ENCODE assay signal across 18 cellular contexts in genomic region chr9:137432687-137433348, GRCh38. TPM values are rescaled to one million over a fixed set of nuclear protein-coding genes. Genes with fewer than 3 reads are reported as not detected.
"Had no signal": no experiment of that assay in that cellular context is flagged by ENCODE, and none has a peak within 500 bp of the region (broad histone marks: within the 10 kb centered on the region; RNA-seq: fewer than 3 reads in every experiment).

No MANE protein-coding gene starts in this region.

- H3K36me3 Mint-ChIP-seq: activated naive CD8-positive, alpha-beta T cell treated with anti-CD3 and anti-CD28 coated beads for 36 hours; naive thymus-derived CD4-positive, alpha-beta T cell; type B pancreatic cell had no signal

- H3K27me3 Mint-ChIP-seq: activated CD4-positive, alpha-beta T cell treated with anti-CD3 and anti-CD28 coated beads, Interleukin-2, amount 10 ng/mL, durations not matched to agents 7 days and 5 days; activated naive CD8-positive, alpha-beta T cell treated with anti-CD3 and anti-CD28 coated beads for 36 hours; naive thymus-derived CD4-positive, alpha-beta T cell; stimulated activated naive CD8-positive, alpha-beta T cell treated with anti-CD3 and anti-CD28 coated beads, Interleukin-15, amount 100 ng/mL, for 72 hours; type B pancreatic cell had no signal

- H3K4me3 ChIP-seq: mucosa of descending colon, pancreas had no signal

- H3K4me1 ChIP-seq: foreskin keratinocyte had no signal

- H3K27me3 ChIP-seq: brain microvascular endothelial cell, foreskin keratinocyte, pancreas had no signal

- H3K4me3 Mint-ChIP-seq: activated CD4-positive, alpha-beta T cell treated with anti-CD3 and anti-CD28 coated beads, Interleukin-2, amount 10 ng/mL, durations not matched to agents 7 days and 5 days; activated naive CD8-positive, alpha-beta T cell treated with anti-CD3 and anti-CD28 coated beads for 36 hours; activated T-helper 1 cell treated with anti-CD3 and anti-CD28 coated beads, Interleukin-12 subunit alpha, Interleukin-12 subunit beta, Interleukin-2, Interleukin-4 antibody, amounts not matched to agents 30 ng/mL and 10 ng/mL and 1 ng/mL, durations not matched to agents 14 hours and 24 hours and 36 hours; dendritic cell treated with granulocyte-macrophage colony-stimulating factor and Interleukin-4, amounts not matched to agents 40 ng/mL and 50 ng/mL, for 4 days; naive thymus-derived CD4-positive, alpha-beta T cell; stimulated activated naive CD8-positive, alpha-beta T cell treated with anti-CD3 and anti-CD28 coated beads, Interleukin-15, amount 100 ng/mL, for 72 hours; type B pancreatic cell had no signal

- H3K27ac Mint-ChIP-seq: activated CD4-positive, alpha-beta T cell treated with anti-CD3 and anti-CD28 coated beads, Interleukin-2, amount 10 ng/mL, durations not matched to agents 7 days and 5 days; activated naive CD8-positive, alpha-beta T cell treated with anti-CD3 and anti-CD28 coated beads for 36 hours; activated T-helper 1 cell treated with anti-CD3 and anti-CD28 coated beads, Interleukin-12 subunit alpha, Interleukin-12 subunit beta, Interleukin-2, Interleukin-4 antibody, amounts not matched to agents 30 ng/mL and 10 ng/mL and 1 ng/mL, durations not matched to agents 14 hours and 24 hours and 36 hours; dendritic cell treated with granulocyte-macrophage colony-stimulating factor and Interleukin-4, amounts not matched to agents 40 ng/mL and 50 ng/mL, for 4 days; naive thymus-derived CD4-positive, alpha-beta T cell; stimulated activated naive CD8-positive, alpha-beta T cell treated with anti-CD3 and anti-CD28 coated beads, Interleukin-15, amount 100 ng/mL, for 72 hours; type B pancreatic cell had no signal

- H3K27ac ChIP-seq: brain microvascular endothelial cell, foreskin keratinocyte, pancreas had no signal

- H3K36me3 ChIP-seq: brain microvascular endothelial cell, pancreas had no signal

- H3K9me3 ChIP-seq: mucosa of descending colon, pancreas had no signal

- H3K9me3 Mint-ChIP-seq: activated CD4-positive, alpha-beta T cell treated with anti-CD3 and anti-CD28 coated beads, Interleukin-2, amount 10 ng/mL, durations not matched to agents 7 days and 5 days; activated naive CD8-positive, alpha-beta T cell treated with anti-CD3 and anti-CD28 coated beads for 36 hours; activated T-helper 1 cell treated with anti-CD3 and anti-CD28 coated beads, Interleukin-12 subunit alpha, Interleukin-12 subunit beta, Interleukin-2, Interleukin-4 antibody, amounts not matched to agents 30 ng/mL and 10 ng/mL and 1 ng/mL, durations not matched to agents 14 hours and 24 hours and 36 hours; dendritic cell treated with granulocyte-macrophage colony-stimulating factor and Interleukin-4, amounts not matched to agents 40 ng/mL and 50 ng/mL, for 4 days; naive thymus-derived CD4-positive, alpha-beta T cell; stimulated activated naive CD8-positive, alpha-beta T cell treated with anti-CD3 and anti-CD28 coated beads, Interleukin-15, amount 100 ng/mL, for 72 hours; type B pancreatic cell had no signal

- DNase-seq: activated CD4-positive, alpha-beta T cell treated with anti-CD3 and anti-CD28 coated beads, Interleukin-2, amount 10 ng/mL, durations not matched to agents 7 days and 5 days; activated naive CD8-positive, alpha-beta T cell treated with anti-CD3 and anti-CD28 coated beads for 36 hours; brain microvascular endothelial cell; cerebellar nuclear complex; effector memory CD4-positive, alpha-beta T cell; foreskin keratinocyte; head of caudate nucleus; left colon; naive thymus-derived CD4-positive, alpha-beta T cell; stimulated activated naive CD8-positive, alpha-beta T cell treated with anti-CD3 and anti-CD28 coated beads, Interleukin-15, amount 100 ng/mL, for 72 hours; SW 1271 had no signal

- H3K4me1 Mint-ChIP-seq: activated CD4-positive, alpha-beta T cell treated with anti-CD3 and anti-CD28 coated beads, Interleukin-2, amount 10 ng/mL, durations not matched to agents 7 days and 5 days; activated naive CD8-positive, alpha-beta T cell treated with anti-CD3 and anti-CD28 coated beads for 36 hours; naive thymus-derived CD4-positive, alpha-beta T cell had no signal

- ATAC-seq: foreskin keratinocyte; left colon; mucosa of descending colon; naive thymus-derived CD4-positive, alpha-beta T cell; pancreas; stimulated activated naive CD8-positive, alpha-beta T cell treated with anti-CD3 and anti-CD28 coated beads, Interleukin-15, amount 100 ng/mL, for 72 hours had no signal

RNA-seq across cellular contexts. Expression of gene ENTPD8, which starts 8.3 kb away (rescaled TPM):
- total RNA-seq: activated CD4-positive, alpha-beta T cell treated with anti-CD3 and anti-CD28 coated beads, Interleukin-2, amount 10 ng/mL, durations not matched to agents 7 days and 5 days; activated naive CD8-positive, alpha-beta T cell treated with anti-CD3 and anti-CD28 coated beads for 36 hours; activated T-helper 1 cell treated with anti-CD3 and anti-CD28 coated beads, Interleukin-12 subunit alpha, Interleukin-12 subunit beta, Interleukin-2, Interleukin-4 antibody, amounts not matched to agents 30 ng/mL and 10 ng/mL and 1 ng/mL, durations not matched to agents 14 hours and 24 hours and 36 hours; foreskin keratinocyte; naive thymus-derived CD4-positive, alpha-beta T cell; T-helper 2 cell treated with Interferon-gamma antibody and Interleukin-4, amounts not matched to agents 100 ng/mL and 5 ng/mL, for 36 hours; temporal lobe had no signal
- polyA plus RNA-seq: foreskin keratinocyte; naive thymus-derived CD4-positive, alpha-beta T cell had no signal
